In genomic region chrX:53435997-53436396, GRCh38 we compare ENCODE assay signal across 8 cellular contexts. TPM values are rescaled to one million over a fixed set of nuclear protein-coding genes. Genes with fewer than 3 reads are reported as not detected.
DNase-seq lines count a peak whose midpoint lies in the region; ATAC-seq, FAIRE-seq and TF ChIP-seq lines count a peak whose summit lies in the region.

No MANE protein-coding gene starts in this region.

- H3K36me3 ChIP-seq in Peyer's patch (peaks cover 0 to 9% (median 0%) of the 10 kb centered on the region in 3 donors), pancreas (no peaks in the 10 kb centered on the region)

- FAIRE-seq in pancreas (lab: Jason Lieb, UNC), result peak; percentile 96

- H3K4me3 ChIP-seq in Peyer's patch, result no peak overlapping the region
- H3K4me3 ChIP-seq in fibroblast of mammary gland (ENCODE audit: control insufficient read depth, low read depth, low read length), result no peak overlapping the region
- no peak overlapping the region for H3K4me3 ChIP-seq in pancreas
- no peak overlapping the region for H3K4me3 ChIP-seq in lower leg skin (ENCODE audit: low read depth, poor library complexity, severe bottlenecking)

- intact Hi-C loops in pancreas (cut with DNase I) (loop anchor here in 2 of 3 donors (5.0 to 10.0 kb wide), 2 partner anchors 121 to 124 kb away; no protein-coding TSS in a partner anchor), lower leg skin (cut with DNase I; ENCODE audit: low total_unique reads) (loop anchor here (10.0 kb wide), 1 partner anchor 121 kb away; no protein-coding TSS in a partner anchor)

- H3K9me3 ChIP-seq in Peyer's patch, result no peaks in the 10 kb centered on the region
- H3K9me3 ChIP-seq in pancreas, result no peaks in the 10 kb centered on the region

- peak; percentile 54 to 80 (median 64) for TF ChIP-seq CTCF in Peyer's patch (IDR thresholded peaks at IDR 0.05)
- peak; percentile 96 for TF ChIP-seq CTCF in fibroblast of mammary gland (conservative IDR thresholded peaks at IDR 0.05; ENCODE audit: control insufficient read depth, insufficient read depth, low read depth, low read length)
- peak; percentile 81 to 91 (median 84) for TF ChIP-seq CTCF in pancreas (IDR thresholded peaks at IDR 0.05)
- no peak for TF ChIP-seq CTCF in lower leg skin (IDR thresholded peaks at IDR 0.05)

- no peak for TF ChIP-seq POLR2A in Peyer's patch (IDR thresholded peaks at IDR 0.05)
- no peak for TF ChIP-seq POLR2A in lower leg skin (IDR thresholded peaks at IDR 0.05)

- ATAC-seq in GM21528 (IDR thresholded peaks at IDR 0.05; ENCODE audit: low FRiP score, unreplicated experiment) (peak; percentile 57), pancreas (peak; percentile 62 to 81 (median 78))

- H3K4me1 ChIP-seq in Peyer's patch (peaks cover 0 to 6% (median 0%) of the 10 kb centered on the region in 4 donors), pancreas (peaks cover 0 to 5% (median 0%) of the 10 kb centered on the region in 3 donors)

- WGBS in pancreas, 2 donors, result 2 to 3% methylated on average over 4 of the region's 4 CpGs
- 0 to 4% methylated on average over 4 of the region's 4 CpGs for WGBS in lower leg skin, 2 donors

- H3K27me3 ChIP-seq in Peyer's patch, result no peaks in the 10 kb centered on the region
- peaks cover 0 to 15% (median 0%) of the 10 kb centered on the region in 4 donors for H3K27me3 ChIP-seq in pancreas

- in situ Hi-C loops in KBM-7 (cut with MboI; ENCODE audit: low pct_unique_long_range_greater_than_20kb, low sequenced_read_pairs), result no loop called here

- DNase-seq in DMS53 (lab: John Stamatoyannopoulos, UW) (peak; percentile 90), KBM-7 (peak; percentile 83), Peyer's patch (peak; percentile 53 to 82 (median 59)), fibroblast of mammary gland (ENCODE audit: low read depth) (peak; percentile 71), pancreas (peak; percentile 45 to 83 (median 72)), lower leg skin (ENCODE audit: low spot score in 2 of 2) (no peak)
- DNase-seq in activated T-cell treated with anti-CD3 and anti-CD28 coated beads, Interleukin-2, amount 50 U/mL, for 48 hours, result peak; percentile 71 to 78

- H3K27ac ChIP-seq in Peyer's patch (no peak overlapping the region), pancreas (no peak overlapping the region)

RNA-seq across cellular contexts. Expression of gene HSD17B10, which starts 1.8 kb away (rescaled TPM):
- total RNA-seq in Peyer's patch (10 to 100 TPM; 34.7 to 63.5 (median 44.4) TPM), pancreas (10 to 100 TPM; 26.8 to 54.1 (median 40.2) TPM), lower leg skin (100 to 1,000 TPM in 1 of 4 donors, 10 to 100 TPM in 3; 61.2 to 109 (median 83.3) TPM)
- polyA plus RNA-seq in pancreas, result 10 to 100 TPM; 29.4 to 54.7 TPM

RNA-seq across cellular contexts. Expression of gene RIBC1, which starts 13.3 kb away (rescaled TPM):
- 1 to 10 TPM in 1 of 4 donors, not detected in 3; 1.0 TPM for total RNA-seq in Peyer's patch
- 1 to 10 TPM in 2 of 6 donors, under 1 TPM in 4; 0.31 to 1.2 (median 0.61) TPM for total RNA-seq in pancreas
- polyA plus RNA-seq in pancreas, result 1 to 10 TPM; 2.2 to 3.3 TPM
- total RNA-seq in lower leg skin, result 1 to 10 TPM in 1 of 4 donors, under 1 TPM in 3; 0.65 to 1.1 (median 0.94) TPM

RNA-seq across cellular contexts. Expression of gene SMC1A, which starts 13.5 kb away (rescaled TPM):
- total RNA-seq in Peyer's patch (100 to 1,000 TPM in 1 of 4 donors, 10 to 100 TPM in 3; 35.5 to 119 (median 39.7) TPM), pancreas (10 to 100 TPM; 17.0 to 38.2 (median 24.3) TPM), lower leg skin (10 to 100 TPM; 23.0 to 48.9 (median 30.4) TPM)
- 1 to 10 TPM; 6.1 to 6.8 TPM for polyA plus RNA-seq in pancreas

Comparison
In these comparisons a context has a peak if more than half of its experiments do, and no peak if none do; other contexts are left out.
1. DNase-seq: peak in DMS53 (single experiment), KBM-7 (single experiment), Peyer's patch (3 of 3), activated T-cell treated with anti-CD3 and anti-CD28 coated beads, Interleukin-2, amount 50 U/mL, for 48 hours (2 of 2), fibroblast of mammary gland (single experiment) and pancreas (6 of 6); none in lower leg skin (0 of 2).
2. CTCF ChIP-seq: peak in Peyer's patch (6 of 6), fibroblast of mammary gland (single experiment) and pancreas (4 of 4); none in lower leg skin (0 of 3).